Comparison of ENCODE assay signal across 16 cellular contexts in genomic region chr9:122809261-122809660, GRCh38. TPM values are rescaled to one million over a fixed set of nuclear protein-coding genes. Genes with fewer than 3 reads are reported as not detected.
"Had no signal": no experiment of that assay in that cellular context is flagged by ENCODE, and none has a peak within 500 bp of the region (broad histone marks: within the 10 kb centered on the region; RNA-seq: fewer than 3 reads in every experiment).

No MANE protein-coding gene starts in this region.

RNA-seq across cellular contexts. Expression of gene OR1K1, which starts 9.3 kb away (rescaled TPM):
- total RNA-seq: activated B cell treated with CpG ODN at 0.5 μM for 24 hours; activated CD4-positive, alpha-beta memory T cell treated with anti-CD3 and anti-CD28 coated beads for 36 hours; activated T-helper 1 cell treated with anti-CD3 and anti-CD28 coated beads, Interleukin-12 subunit alpha, Interleukin-12 subunit beta, Interleukin-2, Interleukin-4 antibody, amounts not matched to agents 30 ng/mL and 10 ng/mL and 1 ng/mL, durations not matched to agents 14 hours and 24 hours and 36 hours; cardiac septum; dermis blood vessel endothelial cell; endothelial cell of umbilical vein; esophagus squamous epithelium; heart right ventricle; mucosa of gallbladder; naive thymus-derived CD4-positive, alpha-beta T cell; osteoblast; psoas muscle; right cardiac atrium; temporal lobe; upper lobe of left lung had no signal

RNA-seq across cellular contexts. Expression of gene OR5C1, which starts 20.5 kb away (rescaled TPM):
- total RNA-seq: activated B cell treated with CpG ODN at 0.5 μM for 24 hours; activated CD4-positive, alpha-beta memory T cell treated with anti-CD3 and anti-CD28 coated beads for 36 hours; activated T-helper 1 cell treated with anti-CD3 and anti-CD28 coated beads, Interleukin-12 subunit alpha, Interleukin-12 subunit beta, Interleukin-2, Interleukin-4 antibody, amounts not matched to agents 30 ng/mL and 10 ng/mL and 1 ng/mL, durations not matched to agents 14 hours and 24 hours and 36 hours; cardiac septum; dermis blood vessel endothelial cell; endothelial cell of umbilical vein; esophagus squamous epithelium; heart right ventricle; lower leg skin; mucosa of gallbladder; naive thymus-derived CD4-positive, alpha-beta T cell; osteoblast; psoas muscle; right cardiac atrium; temporal lobe; upper lobe of left lung had no signal
